In the genomic region with DNA sequence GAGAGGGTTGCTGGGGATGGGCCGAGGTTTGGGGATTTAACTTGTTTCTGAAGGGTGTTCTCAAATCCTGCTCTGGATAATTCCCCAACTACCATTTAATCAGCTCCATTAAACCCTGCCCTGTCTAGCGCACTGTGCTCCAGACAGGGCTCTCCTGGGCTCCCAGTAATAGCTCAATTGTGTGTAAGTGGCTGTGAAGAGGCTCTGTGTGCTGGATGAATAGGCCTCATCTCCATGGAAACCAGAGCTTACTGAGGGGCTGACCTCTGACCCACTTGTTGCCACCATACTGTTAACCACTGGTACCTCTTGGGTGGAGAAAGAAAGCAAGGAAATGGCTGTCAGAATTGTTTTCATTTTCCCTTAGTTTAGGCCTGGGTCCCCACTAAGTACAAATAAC, we compare ENCODE assay signal across 11 cellular contexts.
A peak's percentile ranks its signal among the peaks of the same experiment; 100 is the strongest.
DNase-seq lines count a peak whose midpoint lies in the region; ATAC-seq and TF ChIP-seq lines count a peak whose summit lies in the region.
"Had no signal": no experiment of that assay in that cellular context is flagged by ENCODE, and none has a peak within 500 bp of the region (broad histone marks: within the 10 kb centered on the region; RNA-seq: fewer than 3 reads in every experiment).

No MANE protein-coding gene starts in this region.

- no peak overlapping the region for H3K4me2 ChIP-seq in Karpas-422 (ENCODE audit: low read depth, low read length, poor library complexity, severe bottlenecking)
- H3K4me2 ChIP-seq: PC-9 had no signal

- peak; percentile 48 for ATAC-seq in left lung

- intact Hi-C loops in left lung (cut with DNase I) = no loop called here

- no peaks in the 10 kb centered on the region for H3K4me1 ChIP-seq in left lung
- peaks cover 0 to 9% of the 10 kb centered on the region in 2 donors for H3K4me1 ChIP-seq in right atrium auricular region
- H3K4me1 ChIP-seq in Karpas-422 (ENCODE audit: low read length) = no peaks in the 10 kb centered on the region

- H2AFZ ChIP-seq in Karpas-422 (ENCODE audit: low read length) = no peak overlapping the region
- H2AFZ ChIP-seq: PC-9 had no signal

- no peak for TF ChIP-seq CTCF in left lung (IDR thresholded peaks at IDR 0.05)
- no peak for TF ChIP-seq CTCF in right atrium auricular region (IDR thresholded peaks at IDR 0.05)

- no peak overlapping the region for H3K9ac ChIP-seq in Karpas-422 (ENCODE audit: low read length)

- peaks cover 4% of the 10 kb centered on the region; the same call in 1 of the 2 replicates for H4K20me1 ChIP-seq in Karpas-422 (ENCODE audit: insufficient read depth, low read depth, low read length)

- no peaks in the 10 kb centered on the region for H3K79me2 ChIP-seq in Karpas-422 (ENCODE audit: low read length)

- H3K9me2 ChIP-seq in Karpas-422 (replicated peaks; ENCODE audit: insufficient read depth, low read length) = no peaks in the 10 kb centered on the region

- H3K27ac ChIP-seq in left lung (no peak overlapping the region), right atrium auricular region (no peak overlapping the region), Karpas-422 (ENCODE audit: low read length) (no peak overlapping the region)
- H3K27ac ChIP-seq: PC-9 had no signal

- DNase-seq in DMS53 (lab: John Stamatoyannopoulos, UW) (peak; percentile 94), NCI-H146 (lab: John Stamatoyannopoulos, UW) (peak; percentile 93), NCI-H774 (lab: John Stamatoyannopoulos, UW) (peak; percentile 80), left lung (no peak), SHP77 treated with DMSO at 0.1 percent for 48 hours (lab: John Stamatoyannopoulos, UW) (no peak), right atrium auricular region (ENCODE audit: low spot score) (no peak), OCI-M2 (lab: John Stamatoyannopoulos, UW; ENCODE audit: unreplicated experiment) (no peak), Karpas-422 (no peak)
- DNase-seq: activated naive CD4-positive, alpha-beta T cell treated with anti-CD3 and anti-CD28 coated beads, Interleukin-2, amount 10 ng/mL, durations not matched to agents 7 days and 5 days; IMR-90; PC-9 had no signal

- H3K36me3 ChIP-seq in left lung (no peaks in the 10 kb centered on the region), right atrium auricular region (no peaks in the 10 kb centered on the region), Karpas-422 (ENCODE audit: insufficient read depth, low read length) (no peaks in the 10 kb centered on the region)

- H3K4me3 ChIP-seq in left lung (no peak overlapping the region), right atrium auricular region (no peak overlapping the region), Karpas-422 (ENCODE audit: low read length) (no peak overlapping the region)
- H3K4me3 ChIP-seq: PC-9 had no signal

- H3K27me3 ChIP-seq in left lung (no peaks in the 10 kb centered on the region), right atrium auricular region (no peaks in the 10 kb centered on the region), Karpas-422 (ENCODE audit: low read length) (no peaks in the 10 kb centered on the region)

- H3K9me3 ChIP-seq in left lung (no peaks in the 10 kb centered on the region), right atrium auricular region (no peaks in the 10 kb centered on the region), Karpas-422 (ENCODE audit: low read length) (no peaks in the 10 kb centered on the region)

Comparison
In these comparisons a context has a peak if more than half of its experiments do, and no peak if none do; other contexts are left out.
1. DNase-seq: peak in DMS53 (single experiment), NCI-H146 (single experiment) and NCI-H774 (single experiment); none in left lung (0 of 2), SHP77 treated with DMSO at 0.1 percent for 48 hours (single experiment), right atrium auricular region (single experiment), OCI-M2 (single experiment) and Karpas-422 (single experiment).